ENCODE assay signal across 8 cellular contexts in genomic region chr4:76781698-76782595, GRCh38.
DNase-seq lines count a peak whose midpoint lies in the region; ATAC-seq and TF ChIP-seq lines count a peak whose summit lies in the region.

No MANE protein-coding gene starts in this region.

- DNase-seq in HS-27A (ENCODE audit: low read depth) (peak; percentile 86), MCF 10A (ENCODE audit: unreplicated experiment) (peak; percentile 98), prostate gland (ENCODE audit: low spot score) (peak; percentile 17), colonic mucosa (no peak)
- DNase-seq in activated naive CD4-positive, alpha-beta T cell (lab: John Stamatoyannopoulos, UW) = no peak
- no peak for DNase-seq in stimulated activated CD4-positive, alpha-beta T cell treated with anti-CD3 and anti-CD28 coated beads, Interleukin-4, amount 100 ng/mL, for 1 hour

- TF ChIP-seq POLR2A in prostate gland (IDR thresholded peaks at IDR 0.05) = no peak

- intact Hi-C loops in MCF 10A (cut with micrococcal nuclease) = loop anchor here (1.0 kb wide), 1 partner anchor 167 kb away; the partner anchor contains the start of gene SEPTIN11
- intact Hi-C loops in prostate gland (cut with DNase I) = no loop called here
- intact Hi-C loops in colonic mucosa (cut with DNase I) = no loop called here

- WGBS in prostate gland = 63% methylated on average over 7 of the region's 7 CpGs

- CTCF ChIA-PET in MCF 10A (lab: Yijun Ruan, JAX) = interaction anchor here (0.6 kb wide), 1 partner anchor 1089 kb away, joined by 3 read pairs; no protein-coding TSS in a partner anchor

- H3K36me3 ChIP-seq in prostate gland = no peaks in the 10 kb centered on the region
- H3K36me3 ChIP-seq in colonic mucosa = peaks cover 6% of the 10 kb centered on the region

- H3K27ac Mint-ChIP-seq in MCF 10A (ENCODE audit: low read depth, unreplicated experiment) = peak overlapping the region; percentile 99

- H3K4me1 Mint-ChIP-seq in MCF 10A (ENCODE audit: insufficient read depth, unreplicated experiment) = peaks cover 28% of the 10 kb centered on the region

- H3K4me3 ChIP-seq in prostate gland (no peak overlapping the region), colonic mucosa (no peak overlapping the region)

- H3K9ac ChIP-seq in colonic mucosa (ENCODE audit: low read depth in 2 of 2, low read length in 2 of 2) = no peak overlapping the region

- H3K27me3 ChIP-seq in prostate gland (replicated peaks; ENCODE audit: insufficient read depth) (no peaks in the 10 kb centered on the region), colonic mucosa (no peaks in the 10 kb centered on the region)

- peak overlapping the region; percentile 62 for H3K4me3 Mint-ChIP-seq in MCF 10A (ENCODE audit: unreplicated experiment)

- no peaks in the 10 kb centered on the region for H3K9me3 ChIP-seq in prostate gland
- H3K9me3 ChIP-seq in colonic mucosa = no peaks in the 10 kb centered on the region

- H3K36me3 Mint-ChIP-seq in MCF 10A (ENCODE audit: insufficient read depth, unreplicated experiment) = peaks cover 22% of the 10 kb centered on the region

- H3K27ac ChIP-seq in prostate gland (peak overlapping the region in 1 of 2 donors; percentile 18), colonic mucosa (no peak overlapping the region)

- H3K9me3 Mint-ChIP-seq in MCF 10A (ENCODE audit: unreplicated experiment) = peaks cover 2% of the 10 kb centered on the region

- ATAC-seq in GM18511 (IDR thresholded peaks at IDR 0.05; ENCODE audit: unreplicated experiment) = peak; percentile 78
- no peak for ATAC-seq in HG03571 (IDR thresholded peaks at IDR 0.05; ENCODE audit: unreplicated experiment)

- POLR2A ChIA-PET in MCF 10A (lab: Yijun Ruan, JAX) = interaction anchor here (0.7 to 2.9 kb wide), 13 partner anchors 10 to 292 kb away, joined by 3 to 36 read pairs (median 4); partner anchors contain the start of genes SEPTIN11 and SOWAHB

- TF ChIP-seq CTCF in MCF 10A (IDR thresholded peaks at IDR 0.05; ENCODE audit: unreplicated experiment) (no peak), prostate gland (IDR thresholded peaks at IDR 0.05) (no peak), colonic mucosa (IDR thresholded peaks at IDR 0.05) (no peak)

- H3K4me1 ChIP-seq in prostate gland (replicated peaks) (no peaks in the 10 kb centered on the region), colonic mucosa (no peaks in the 10 kb centered on the region)

- BruUV-seq in MCF 10A (replicated peaks; lab: Mats Ljungman, UMichigan) = no TSS peak

- H3K27me3 Mint-ChIP-seq in MCF 10A (ENCODE audit: insufficient read depth, unreplicated experiment) = no peaks in the 10 kb centered on the region

Comparison
In these comparisons a context has a peak if more than half of its experiments do, and no peak if none do; other contexts are left out.
1. DNase-seq: peak in HS-27A (single experiment), MCF 10A (single experiment) and prostate gland (single experiment); none in colonic mucosa (single experiment), activated naive CD4-positive, alpha-beta T cell (0 of 4) and stimulated activated CD4-positive, alpha-beta T cell treated with anti-CD3 and anti-CD28 coated beads, Interleukin-4, amount 100 ng/mL, for 1 hour (single experiment).